In the genomic region with DNA sequence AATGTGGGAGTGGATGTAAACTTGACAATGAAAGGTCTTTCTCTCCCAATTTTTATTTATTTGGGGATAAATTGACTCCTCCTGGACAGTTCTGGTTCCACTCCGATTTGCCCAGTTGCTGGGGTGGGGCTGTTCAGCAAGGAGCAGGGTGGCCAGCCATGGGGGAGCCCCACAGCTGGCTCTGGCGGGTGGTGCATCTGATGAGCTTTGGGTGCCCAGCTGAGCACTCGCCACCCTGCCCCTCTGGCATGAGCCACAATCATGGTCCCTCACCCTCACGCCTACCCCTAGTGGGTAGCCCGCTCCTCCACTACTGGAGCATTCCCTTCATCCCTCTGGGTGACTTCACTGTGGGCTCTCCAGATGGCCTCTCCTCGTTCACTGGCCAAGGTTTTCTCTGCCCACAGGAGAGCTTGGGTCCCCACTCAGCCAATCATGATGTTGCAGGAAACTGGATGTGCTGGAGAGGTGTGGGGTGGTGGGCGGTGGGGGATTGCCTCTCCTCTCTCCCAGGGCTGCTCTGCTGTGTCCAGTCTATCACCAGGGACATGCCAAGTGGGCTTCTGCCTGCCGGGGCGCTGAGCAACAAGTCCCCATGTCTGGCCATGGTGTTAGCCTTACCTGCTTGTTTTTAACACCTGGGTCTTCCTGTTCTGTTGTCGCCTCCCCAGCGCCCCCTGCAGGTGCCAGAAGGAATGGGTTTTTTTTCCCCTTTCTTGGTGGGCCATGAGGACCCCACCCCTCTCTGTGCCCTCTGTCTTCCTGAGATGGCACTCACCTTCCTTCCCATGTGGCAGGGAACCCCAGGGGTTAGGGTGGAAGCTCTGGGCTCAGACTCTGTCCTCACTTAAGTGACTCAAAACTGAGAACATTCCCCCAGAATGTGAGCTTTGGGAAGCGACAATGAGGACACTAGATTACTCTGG, we compare ENCODE assay signal across 9 cellular contexts. TPM values are rescaled to one million over a fixed set of nuclear protein-coding genes. Genes with fewer than 3 reads are reported as not detected.
DNase-seq lines count a peak whose midpoint lies in the region; TF ChIP-seq lines count a peak whose summit lies in the region.
"Had no signal": no experiment of that assay in that cellular context is flagged by ENCODE, and none has a peak within 500 bp of the region (broad histone marks: within the 10 kb centered on the region; RNA-seq: fewer than 3 reads in every experiment).

No MANE protein-coding gene starts in this region.

- H3K9ac ChIP-seq in liver (ENCODE audit: low read depth in 1 of 2, low read length in 2 of 2), result no peak overlapping the region

- peaks cover 4% of the 10 kb centered on the region for H3K4me1 Mint-ChIP-seq in activated T-helper 2 cell treated with anti-CD3 and anti-CD28 coated beads, Interferon-gamma antibody, Interleukin-2, Interleukin-4, amounts not matched to agents 10 μg/mL and 5 μg/mL and 100 μg/mL, durations not matched to agents 14 hours and 24 hours and 36 hours (ENCODE audit: low read depth)

- CTCF ChIA-PET in HEK293 (lab: Yijun Ruan, JAX), result interaction anchor here (0.5 to 3.4 kb wide), 21 partner anchors 8 to 482 kb away, joined by 3 to 11 read pairs (median 3); no protein-coding TSS in a partner anchor

- H3K9me3 Mint-ChIP-seq in activated T-helper 2 cell treated with anti-CD3 and anti-CD28 coated beads, Interferon-gamma antibody, Interleukin-2, Interleukin-4, amounts not matched to agents 10 μg/mL and 5 μg/mL and 100 μg/mL, durations not matched to agents 14 hours and 24 hours and 36 hours, result no peaks in the 10 kb centered on the region

- TF ChIP-seq RAD21 in liver (IDR thresholded peaks at IDR 0.05), result peak in 1 of 2 donors; percentile 35

- 67% methylated on average over 12 of the region's 12 CpGs for WGBS in liver

- H3K4me1 ChIP-seq in HEK293 (ENCODE audit: control insufficient read depth, insufficient read depth, low read length) (no peaks in the 10 kb centered on the region), liver (ENCODE audit: control insufficient read depth in 4 of 4, insufficient read depth in 4 of 4, low read length in 3 of 4) (peaks cover 6 to 15% (median 12%) of the 10 kb centered on the region in 4 donors)
- H3K4me1 ChIP-seq: HAP-1 had no signal

- H3K4me3 Mint-ChIP-seq in activated T-helper 2 cell treated with anti-CD3 and anti-CD28 coated beads, Interferon-gamma antibody, Interleukin-2, Interleukin-4, amounts not matched to agents 10 μg/mL and 5 μg/mL and 100 μg/mL, durations not matched to agents 14 hours and 24 hours and 36 hours (ENCODE audit: low read depth), result no peak overlapping the region

- POLR2A ChIA-PET in HEK293 (lab: Yijun Ruan, JAX), result no interaction called here

- H3K36me3 ChIP-seq in HEK293 (ENCODE audit: control insufficient read depth in 2 of 2, insufficient read depth in 1 of 2, low read length in 2 of 2), result no peaks in the 10 kb centered on the region
- no peaks in the 10 kb centered on the region for H3K36me3 ChIP-seq in liver (ENCODE audit: control insufficient read depth in 4 of 4, insufficient read depth in 3 of 4, low read depth in 1 of 4, low read length in 3 of 4)
- H3K36me3 ChIP-seq: HAP-1 had no signal

- no peaks in the 10 kb centered on the region for H3K36me3 Mint-ChIP-seq in activated T-helper 2 cell treated with anti-CD3 and anti-CD28 coated beads, Interferon-gamma antibody, Interleukin-2, Interleukin-4, amounts not matched to agents 10 μg/mL and 5 μg/mL and 100 μg/mL, durations not matched to agents 14 hours and 24 hours and 36 hours (ENCODE audit: low read depth)

- no peaks in the 10 kb centered on the region for H3K9me3 ChIP-seq in HEK293 (ENCODE audit: control insufficient read depth, insufficient read depth, low read depth, low read length)
- H3K9me3 ChIP-seq in liver (ENCODE audit: control insufficient read depth in 4 of 4, low read length in 3 of 4), result no peaks in the 10 kb centered on the region
- H3K9me3 ChIP-seq: HAP-1 had no signal

- H3K27ac ChIP-seq in HEK293 (ENCODE audit: extremely low read depth, low read depth, low read length), result no peak overlapping the region
- H3K27ac ChIP-seq in liver (ENCODE audit: low read depth in 1 of 2, low read length in 2 of 2), result no peak overlapping the region

- H3K4me3 ChIP-seq in AG09309 (ENCODE audit: control insufficient read depth, low read depth, low read length) (no peak overlapping the region), HEK293 (ENCODE audit: low read depth, low read length) (no peak overlapping the region), liver (ENCODE audit: low read depth in 1 of 3, low read length in 3 of 3) (no peak overlapping the region)
- H3K4me3 ChIP-seq: HAP-1 had no signal

- no peak overlapping the region for H3K27ac Mint-ChIP-seq in activated T-helper 2 cell treated with anti-CD3 and anti-CD28 coated beads, Interferon-gamma antibody, Interleukin-2, Interleukin-4, amounts not matched to agents 10 μg/mL and 5 μg/mL and 100 μg/mL, durations not matched to agents 14 hours and 24 hours and 36 hours

- intact Hi-C loops in activated T-helper 2 cell treated with anti-CD3 and anti-CD28 coated beads, Interferon-gamma antibody, Interleukin-2, Interleukin-4, amounts not matched to agents 10 μg/mL and 5 μg/mL and 100 μg/mL, durations not matched to agents 14 hours and 24 hours and 36 hours (cut with micrococcal nuclease), result no loop called here

- TF ChIP-seq CTCF in AG09309 (IDR thresholded peaks at IDR 0.05; ENCODE audit: control insufficient read depth, insufficient read depth, low read depth, low read length, missing control alignments) (peak; percentile 66), HEK293 (tag by site-specific recombination; IDR thresholded peaks at IDR 0.05) (peak; percentile 64), liver (IDR thresholded peaks at IDR 0.05; ENCODE audit: low read depth, low read length, missing input control) (peak; percentile 34)

- peaks cover 40% of the 10 kb centered on the region for H3K27me3 Mint-ChIP-seq in activated T-helper 2 cell treated with anti-CD3 and anti-CD28 coated beads, Interferon-gamma antibody, Interleukin-2, Interleukin-4, amounts not matched to agents 10 μg/mL and 5 μg/mL and 100 μg/mL, durations not matched to agents 14 hours and 24 hours and 36 hours (ENCODE audit: low read depth)

- in situ Hi-C loops in ACHN (cut with HindIII; ENCODE audit: low pct_ligation_motif_present, low pct_unique_long_range_greater_than_20kb, low sequenced_read_pairs), result no loop called here

- no peaks in the 10 kb centered on the region for H3K27me3 ChIP-seq in liver (ENCODE audit: control insufficient read depth in 4 of 4, insufficient read depth in 4 of 4, low read length in 3 of 4)

- no peak for DNase-seq in AG09309 (ENCODE audit: low read depth)
- peak; percentile 19 for DNase-seq in activated T-helper 2 cell treated with anti-CD3 and anti-CD28 coated beads, Interferon-gamma antibody, Interleukin-2, Interleukin-4, amounts not matched to agents 10 μg/mL and 5 μg/mL and 100 μg/mL, durations not matched to agents 14 hours and 24 hours and 36 hours (ENCODE audit: low spot score)
- DNase-seq in pons (ENCODE audit: low spot score), result no peak
- DNase-seq in NCI-H345 treated with DMSO at 0.1 percent for 48 hours (lab: John Stamatoyannopoulos, UW; ENCODE audit: unreplicated experiment), result no peak
- no peak for DNase-seq in ACHN
- no peak for DNase-seq in retina

TF ChIP-seq in HEK293, 187 proteins besides CTCF, POLR2A, EP300 and RAD21 (continues in another document):
- TF ChIP-seq ZNF404 (tag by site-specific recombination; IDR thresholded peaks at IDR 0.05), result no peak
- no peak for TF ChIP-seq ZNF214 (tag by site-specific recombination; IDR thresholded peaks at IDR 0.05; ENCODE audit: borderline replicate concordance)

TF ChIP-seq in liver, 16 proteins besides CTCF, POLR2A, EP300 and RAD21 (continues in another document):
- no peak for TF ChIP-seq FOXA1 (IDR thresholded peaks at IDR 0.05)
- TF ChIP-seq JUND (IDR thresholded peaks at IDR 0.05), result no peak
- no peak for TF ChIP-seq YY1 (IDR thresholded peaks at IDR 0.05)
- no peak for TF ChIP-seq NR2F2 (IDR thresholded peaks at IDR 0.05)
- no peak for TF ChIP-seq SP1 (IDR thresholded peaks at IDR 0.05)
- TF ChIP-seq MAX (IDR thresholded peaks at IDR 0.05), result no peak
- TF ChIP-seq REST (IDR thresholded peaks at IDR 0.05), result no peak
- no peak for TF ChIP-seq RXRA (IDR thresholded peaks at IDR 0.05)

RNA-seq across cellular contexts. Expression of gene CYP46A1, which starts 3.4 kb away (rescaled TPM):
- not detected in 2 replicates for total RNA-seq in activated T-helper 2 cell treated with anti-CD3 and anti-CD28 coated beads, Interferon-gamma antibody, Interleukin-2, Interleukin-4, amounts not matched to agents 10 μg/mL and 5 μg/mL and 100 μg/mL, durations not matched to agents 14 hours and 24 hours and 36 hours
- total RNA-seq in liver, result under 1 TPM; 0.14 to 0.92 TPM
- under 1 TPM; 0.43 to 0.53 TPM for polyA plus RNA-seq in liver

RNA-seq across cellular contexts. Expression of gene HHIPL1, which starts 42.6 kb away (rescaled TPM):
- not detected in 2 replicates for total RNA-seq in activated T-helper 2 cell treated with anti-CD3 and anti-CD28 coated beads, Interferon-gamma antibody, Interleukin-2, Interleukin-4, amounts not matched to agents 10 μg/mL and 5 μg/mL and 100 μg/mL, durations not matched to agents 14 hours and 24 hours and 36 hours
- total RNA-seq in liver, result 1 to 10 TPM; 1.0 to 1.7 TPM
- polyA plus RNA-seq in liver, result under 1 TPM; 0.96 to 0.99 TPM
